ENCODE assay signal across 8 cellular contexts in the genomic region with DNA sequence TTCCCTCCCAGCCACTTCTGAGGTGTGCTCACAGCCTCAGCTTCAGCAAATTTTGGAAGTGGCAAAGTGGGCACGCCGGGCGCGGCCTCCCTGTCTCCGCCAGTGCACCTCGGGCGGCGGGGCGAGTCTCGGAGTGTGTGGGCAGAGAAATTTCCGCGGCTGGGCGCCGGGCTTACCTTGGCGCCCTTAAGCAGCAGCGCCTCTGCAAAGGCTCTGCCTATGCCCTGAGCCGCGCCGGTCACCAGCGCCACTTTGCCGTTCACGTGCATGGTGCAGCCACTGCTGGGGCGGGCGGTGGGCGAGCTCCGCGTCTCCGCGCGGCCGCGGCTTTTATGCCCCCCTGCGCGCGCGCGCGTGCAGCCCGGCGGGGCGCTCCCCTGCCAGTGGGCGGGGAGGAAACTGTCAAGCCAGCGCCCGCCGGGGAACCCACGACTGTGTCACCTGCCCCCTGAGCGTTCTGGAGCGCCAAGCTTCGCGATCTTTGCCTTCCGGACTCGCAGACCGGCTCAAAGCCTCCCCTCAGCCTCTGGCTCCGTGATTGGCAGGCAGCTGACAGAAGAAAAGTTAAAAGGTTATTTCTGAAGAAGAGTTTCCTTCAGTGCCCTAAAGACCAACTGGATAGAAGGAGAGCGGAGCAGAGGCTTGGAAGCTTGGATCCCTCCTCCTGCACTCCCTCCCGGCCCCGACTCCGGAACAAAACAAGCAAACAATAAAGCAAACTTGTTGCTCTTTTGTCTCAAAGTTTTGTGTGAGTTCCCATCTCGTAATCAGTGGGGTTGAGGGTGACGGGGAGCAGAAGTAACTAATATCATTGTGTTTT. TPM values are rescaled to one million over a fixed set of nuclear protein-coding genes. Genes with fewer than 3 reads are reported as not detected.
DNase-seq lines count a peak whose midpoint lies in the region; ATAC-seq, FAIRE-seq and TF ChIP-seq lines count a peak whose summit lies in the region.

Gene HPGD, minus strand, starts transcription at position 306 of the 820 bp plus-strand sequence. Its CDS starts 37 bp downstream, at position 269.

- H3K36me3 ChIP-seq in uterus, result no peaks in the 10 kb centered on the region

- no peaks in the 10 kb centered on the region for H3K4me1 ChIP-seq in uterus

- H3K27me3 ChIP-seq in uterus, result no peaks in the 10 kb centered on the region

- DNase-seq in SHP77 (lab: John Stamatoyannopoulos, UW) (peak; percentile 13 to 55), SHP77 treated with DMSO at 0.1 percent for 48 hours (lab: John Stamatoyannopoulos, UW) (no peak), RCC 7860 (ENCODE audit: low spot score) (peak; percentile 8), activated gamma-delta T cell treated with Interleukin-2 at 50 U/mL for 16 hours (peak; percentile 79), Right ventricle myocardium superior (peak; percentile 77), posterior vena cava (ENCODE audit: low spot score) (peak; percentile 87), uterus (peak; percentile 52 to 57)

- no peak for TF ChIP-seq CTCF in uterus (IDR thresholded peaks at IDR 0.05)

- peak; percentile 13 to 43 for TF ChIP-seq POLR2A in uterus (IDR thresholded peaks at IDR 0.05)

- H3K9me3 ChIP-seq in uterus, result no peaks in the 10 kb centered on the region

- ATAC-seq in HG03175 (IDR thresholded peaks at IDR 0.05; ENCODE audit: unreplicated experiment), result peak; percentile 77
- ATAC-seq in Right ventricle myocardium superior (ENCODE audit: poor library complexity), result peak; percentile 89

- FAIRE-seq in RCC 7860 (lab: Jason Lieb, UNC), result no peak

- intact Hi-C loops in Right ventricle myocardium superior (cut with DNase I), result no loop called here
- intact Hi-C loops in posterior vena cava (cut with DNase I), result no loop called here
- intact Hi-C loops in uterus (cut with DNase I; ENCODE audit: low total_unique reads), result no loop called here

- H3K27ac ChIP-seq in uterus, result peak within 1 kb of the TSS; percentile 69 to 82

- H3K4me3 ChIP-seq in uterus, result peak within 1 kb of the TSS; percentile 59 to 73

RNA-seq across cellular contexts. Expression of gene HPGD, which starts in this region (rescaled TPM):
- total RNA-seq in Right ventricle myocardium superior, result 1.3 TPM
- 1 to 10 TPM; 3.2 to 4.5 TPM for total RNA-seq in posterior vena cava
- total RNA-seq in uterus, result 100 to 1,000 TPM in 2 of 4 donors, 10 to 100 TPM in 2; 47.4 to 190 (median 125) TPM

Comparison
In these comparisons a context has a peak if more than half of its experiments do, and no peak if none do; other contexts are left out.
1. RNA of gene HPGD (total RNA-seq): 47.4 to 190 TPM in uterus; 3.2 to 4.5 TPM in posterior vena cava and 1.3 TPM in Right ventricle myocardium superior (single experiment); every median in the first group is over 4 times any median in the second.